23 cellular contexts compared by ENCODE assay signal in genomic region chrX:129719931-129720520, GRCh38. TPM values are rescaled to one million over a fixed set of nuclear protein-coding genes. Genes with fewer than 3 reads are reported as not detected.
DNase-seq lines count a peak whose midpoint lies in the region; ATAC-seq, FAIRE-seq and TF ChIP-seq lines count a peak whose summit lies in the region.
"Had no signal": no experiment of that assay in that cellular context is flagged by ENCODE, and none has a peak within 500 bp of the region (broad histone marks: within the 10 kb centered on the region; RNA-seq: fewer than 3 reads in every experiment).

No MANE protein-coding gene starts in this region.

- no peak for TF ChIP-seq POLR2A in K562 (conservative IDR thresholded peaks at IDR 0.05)
- no peak for TF ChIP-seq POLR2A in sigmoid colon (IDR thresholded peaks at IDR 0.05)

- POLR2A ChIA-PET in K562 (lab: Yijun Ruan, JAX): no interaction called here

- H3K27ac ChIP-seq in heart right ventricle: peak overlapping the region in 1 of 10 donors; percentile 41
- no peak overlapping the region for H3K27ac ChIP-seq in K562 (ENCODE audit: extremely low read depth, low read depth, low read length)
- no peak overlapping the region for H3K27ac ChIP-seq in sigmoid colon
- H3K27ac ChIP-seq: SJCRH30 had no signal

- WGBS in heart right ventricle, 2 donors: 59 to 68% methylated on average over 10 to 11 of the region's 11 CpGs
- WGBS in K562 (ENCODE audit: insufficient coverage, low coverage, missing lambda C conversion rate): 3% methylated on average over 6 of the region's 11 CpGs
- 80 to 87% methylated on average over 11 of the region's 11 CpGs for WGBS in sigmoid colon, 2 donors

- intact Hi-C loops in heart right ventricle (cut with DNase I) (no loop called here), left cardiac atrium (cut with DNase I) (loop anchor here in 1 of 2 donors (10.0 kb wide), 1 partner anchor 115 kb away; no protein-coding TSS in a partner anchor), K562 (cut with micrococcal nuclease) (no loop called here), sigmoid colon (cut with DNase I) (no loop called here)

- no peak for TF ChIP-seq RAD21 in K562 (CRISPR knock-in tag; conservative IDR thresholded peaks at IDR 0.05 in 1 of 2, IDR thresholded peaks at IDR 0.05 in 1 of 2)

- TF ChIP-seq CTCF in heart right ventricle (IDR thresholded peaks at IDR 0.05) (no peak), K562 (IDR thresholded peaks at IDR 0.05 in 2 of 3, conservative IDR thresholded peaks at IDR 0.05 in 1 of 3; ENCODE audit: insufficient read depth in 2 of 3, low read depth in 1 of 3, low read length in 3 of 3) (no peak), fibroblast of pulmonary artery (IDR thresholded peaks at IDR 0.05; ENCODE audit: low read length, missing control alignments) (no peak), sigmoid colon (IDR thresholded peaks at IDR 0.05) (no peak)

- in situ Hi-C loops in K562 (cut with MboI): no loop called here

- H3K4me2 ChIP-seq in K562 (ENCODE audit: insufficient read depth, low read length): no peak overlapping the region

- FAIRE-seq in K562 (lab: Jason Lieb, UNC): no peak
- FAIRE-seq: A204.1, GM12891, GM18507, HepG2 had no signal

- H3K4me3 ChIP-seq in heart right ventricle (no peak overlapping the region), K562 (no peak overlapping the region), fibroblast of pulmonary artery (replicated peaks; ENCODE audit: low read depth, low read length) (no peak overlapping the region), sigmoid colon (no peak overlapping the region)
- H3K4me3 ChIP-seq: SJCRH30 had no signal

- CTCF ChIA-PET in K562 (lab: Yijun Ruan, JAX; ENCODE audit: low intra/inter-chr PET ratio): no interaction called here

- no peaks in the 10 kb centered on the region for H3K79me2 ChIP-seq in K562 (ENCODE audit: control insufficient read depth, insufficient read depth, low read length)

- BruUV-seq in K562 (replicated peaks; lab: Mats Ljungman, UMichigan): no TSS peak

- H3K36me3 ChIP-seq in heart right ventricle (no peaks in the 10 kb centered on the region), K562 (ENCODE audit: control insufficient read depth, insufficient read depth, low read length) (no peaks in the 10 kb centered on the region), sigmoid colon (no peaks in the 10 kb centered on the region)
- H3K36me3 ChIP-seq: SJCRH30 had no signal

- peaks cover 0 to 8% (median 0%) of the 10 kb centered on the region in 9 donors for H3K4me1 ChIP-seq in heart right ventricle
- peaks cover 0 to 4% of the 10 kb centered on the region in 2 experiments; a peak in 1 of 5 replicates for H3K4me1 ChIP-seq in K562 (replicated peaks in 1 of 2; ENCODE audit: control insufficient read depth in 2 of 2, insufficient read depth in 2 of 2, low read length in 2 of 2)
- H3K4me1 ChIP-seq in sigmoid colon: no peaks in the 10 kb centered on the region
- H3K4me1 ChIP-seq: Caco-2, SJCRH30 had no signal

- ATAC-seq in heart right ventricle (peak in 7 of 8 donors; percentile 20 to 74 (median 53)), left cardiac atrium (no peak), K562 (no peak)
- ATAC-seq: HepG2 had no signal

- H3K27me3 ChIP-seq in heart right ventricle: peaks cover 0 to 12% (median 0%) of the 10 kb centered on the region in 7 donors
- peaks cover 7 to 27% of the 10 kb centered on the region in 2 experiments for H3K27me3 ChIP-seq in K562 (ENCODE audit: control insufficient read depth in 2 of 2, insufficient read depth in 2 of 2, low read length in 2 of 2)
- H3K27me3 ChIP-seq in sigmoid colon: no peaks in the 10 kb centered on the region
- H3K27me3 ChIP-seq: SJCRH30 had no signal

- no peak overlapping the region for H2AFZ ChIP-seq in K562 (ENCODE audit: low read depth, low read length)

- no peaks in the 10 kb centered on the region for H4K20me1 ChIP-seq in K562 (replicated peaks; ENCODE audit: control insufficient read depth, insufficient read depth, low read length)

- DNase-seq in heart right ventricle (no peak), left cardiac atrium (no peak), K562 (ENCODE audit: extremely low read depth in 1 of 4, low spot score in 3 of 4) (no peak), fibroblast of pulmonary artery (ENCODE audit: low read depth) (peak; percentile 35), NCI-H1436 (lab: John Stamatoyannopoulos, UW) (no peak), iPS-NIHi11 (ENCODE audit: low spot score) (no peak), sigmoid colon (no peak)
- no peak for DNase-seq in activated CD4-positive, alpha-beta T cell treated with anti-CD3 and anti-CD28 coated beads, Interleukin-2, amount 50 U/mL, for 48 hours
- DNase-seq: Caco-2; CD4-positive, alpha-beta T cell; DMS153; KG1; NCI-H1417 treated with DMSO at 0.1 percent for 48 hours; NCI-H1930; NCI-H345; NCI-H526; SJCRH30 had no signal

- H3K9ac ChIP-seq in K562 (ENCODE audit: insufficient read depth in 1 of 2, low read depth in 2 of 2, low read length in 2 of 2): no peak overlapping the region

- TF ChIP-seq EP300 in K562 (IDR thresholded peaks at IDR 0.05; ENCODE audit: low read length) (no peak), sigmoid colon (IDR thresholded peaks at IDR 0.05) (no peak)

- H3K9me1 ChIP-seq in K562 (ENCODE audit: control insufficient read depth, insufficient read depth, low read length): no peaks in the 10 kb centered on the region

- H3K9me3 ChIP-seq in heart right ventricle (no peaks in the 10 kb centered on the region), K562 (replicated peaks; ENCODE audit: control insufficient read depth, insufficient read depth, low read depth, low read length) (no peaks in the 10 kb centered on the region), sigmoid colon (no peaks in the 10 kb centered on the region)
- H3K9me3 ChIP-seq: Caco-2, SJCRH30 had no signal

TF ChIP-seq in K562, 482 proteins besides CTCF, POLR2A, EP300 and RAD21:
- no peak for TF ChIP-seq NCOA2 (IDR thresholded peaks at IDR 0.05; ENCODE audit: partially characterized antibody in 2 of 2)
- 0 out of 2 replicates have a peak, but pooled peaks have one; percentile 5 for TF ChIP-seq ZNF316 (IDR thresholded peaks at IDR 0.05)

RNA-seq across cellular contexts. Expression of gene XPNPEP2, which starts 18.8 kb away (rescaled TPM):
- total RNA-seq in heart right ventricle: 1 to 10 TPM in 1 of 10 donors, under 1 TPM in 9; 0.18 to 2.2 (median 0.52) TPM
- under 1 TPM; 0.22 to 0.99 TPM for polyA plus RNA-seq in heart right ventricle
- total RNA-seq in left cardiac atrium: 1 to 10 TPM; 2.0 to 2.5 TPM
- not detected in 2 replicates for total RNA-seq in K562 (2011; cell fraction: chromatin; rRNA removed; ENCODE audit: low replicate concordance)
- total RNA-seq in K562 (2011; cell fraction: nucleolus; rRNA removed): not detected in 2 replicates
- total RNA-seq in K562 (2011; cell fraction: nucleoplasm; rRNA removed): not detected in 2 replicates
- not detected in 2 replicates for total RNA-seq in K562 (2014; rRNA removed)
- not detected in 2 replicates for total RNA-seq in K562 (2014; rRNA removed; fragmentation: Illumina TruSeq; extraction: Trizol)
- total RNA-seq in K562 (2015; rRNA removed; fragmentation: Illumina TruSeq; extraction: Trizol): not detected in 2 replicates
- 0.04 TPM in 1 of 2 replicates, not detected in the other for total RNA-seq in K562 (2021)
- 0.01 TPM in 1 of 2 replicates, not detected in the other for polyA plus RNA-seq in K562 (2011; rRNA removed)
- 0.03 and 0.04 TPM in 2 replicates for polyA plus RNA-seq in K562 (2011; cell fraction: cytosol; rRNA removed)
- polyA plus RNA-seq in K562 (2011; cell fraction: nucleus; rRNA removed): not detected in 2 replicates
- 0.05 and 0.11 TPM in 2 replicates for polyA plus RNA-seq in K562 (2012)
- polyA plus RNA-seq in K562 (2014; fragmentation: Illumina TruSeq; extraction: Trizol): 0.13 TPM in 1 of 2 replicates, not detected in the other
- under 1 TPM in 1 of 2 experiments, not detected in 1; 0.03 TPM for polyA plus RNA-seq in K562 (2014; fragmentation: Nextera tagmentation; extraction: Ambion mirVana)
- polyA plus RNA-seq in K562 (2014; rRNA removed): 0.19 TPM in 1 of 2 replicates, not detected in the other
- polyA minus RNA-seq in K562 (2011; rRNA and poly(A)+ RNA removed): not detected in 2 replicates
- polyA minus RNA-seq in K562 (2011; cell fraction: cytosol; rRNA and poly(A)+ RNA removed): not detected in 2 replicates
- not detected in 2 replicates for polyA minus RNA-seq in K562 (2011; cell fraction: nucleus; rRNA and poly(A)+ RNA removed)
- 10 to 100 TPM in 1 of 4 donors, 1 to 10 TPM in 3; 2.6 to 11.1 (median 4.7) TPM for total RNA-seq in sigmoid colon
- polyA plus RNA-seq in sigmoid colon: 1 to 10 TPM; 1.8 to 3.3 (median 2.5) TPM

RNA-seq across cellular contexts. Expression of gene SASH3, which starts 59.7 kb away (rescaled TPM):
- 10 to 100 TPM in 1 of 10 donors, 1 to 10 TPM in 6, under 1 TPM in 3; 0.57 to 15.3 (median 2.3) TPM for total RNA-seq in heart right ventricle
- polyA plus RNA-seq in heart right ventricle: 1 to 10 TPM in 1 of 2 donors, under 1 TPM in 1; 0.88 to 1.9 TPM
- 1 to 10 TPM; 5.8 to 9.2 TPM for total RNA-seq in left cardiac atrium
- not detected in 2 replicates for total RNA-seq in K562 (2011; cell fraction: chromatin; rRNA removed; ENCODE audit: low replicate concordance)
- total RNA-seq in K562 (2011; cell fraction: nucleolus; rRNA removed): not detected in 2 replicates
- total RNA-seq in K562 (2011; cell fraction: nucleoplasm; rRNA removed): not detected in 2 replicates
- total RNA-seq in K562 (2014; rRNA removed): 0.08 and 0.14 TPM in 2 replicates
- total RNA-seq in K562 (2014; rRNA removed; fragmentation: Illumina TruSeq; extraction: Trizol): 0.06 and 0.07 TPM in 2 replicates
- 0.72 and 1.1 TPM in 2 replicates for total RNA-seq in K562 (2015; rRNA removed; fragmentation: Illumina TruSeq; extraction: Trizol)
- total RNA-seq in K562 (2021): 0.34 and 0.35 TPM in 2 replicates
- 0.06 and 0.08 TPM in 2 replicates for polyA plus RNA-seq in K562 (2011; rRNA removed)
- polyA plus RNA-seq in K562 (2011; cell fraction: cytosol; rRNA removed): 0.04 and 0.06 TPM in 2 replicates
- polyA plus RNA-seq in K562 (2011; cell fraction: nucleus; rRNA removed): 0.04 and 0.07 TPM in 2 replicates
- polyA plus RNA-seq in K562 (2012): 0.21 and 0.75 TPM in 2 replicates
- polyA plus RNA-seq in K562 (2014; fragmentation: Illumina TruSeq; extraction: Trizol): 0.10 and 0.14 TPM in 2 replicates
- under 1 TPM; 0.03 to 0.06 TPM for polyA plus RNA-seq in K562 (2014; fragmentation: Nextera tagmentation; extraction: Ambion mirVana)
- polyA plus RNA-seq in K562 (2014; rRNA removed): 0.08 and 0.13 TPM in 2 replicates
- polyA minus RNA-seq in K562 (2011; rRNA and poly(A)+ RNA removed): not detected in 2 replicates
- polyA minus RNA-seq in K562 (2011; cell fraction: cytosol; rRNA and poly(A)+ RNA removed): not detected in 2 replicates
- not detected in 2 replicates for polyA minus RNA-seq in K562 (2011; cell fraction: nucleus; rRNA and poly(A)+ RNA removed)
- total RNA-seq in sigmoid colon: 1 to 10 TPM; 1.7 to 8.7 (median 5.9) TPM
- 10 to 100 TPM in 2 of 3 donors, 1 to 10 TPM in 1; 6.2 to 48.3 (median 13.2) TPM for polyA plus RNA-seq in sigmoid colon
- total RNA-seq: Caco-2, H4, HepG2, SJCRH30 had no signal
- polyA plus RNA-seq: BJ had no signal

Comparison
In these comparisons a context has a peak if more than half of its experiments do, and no peak if none do; other contexts are left out.
1. ATAC-seq: peak in heart right ventricle (7 of 8); none in left cardiac atrium (0 of 2) and K562 (single experiment).